ENCODE assay signal across 1 cellular context in the genomic region with DNA sequence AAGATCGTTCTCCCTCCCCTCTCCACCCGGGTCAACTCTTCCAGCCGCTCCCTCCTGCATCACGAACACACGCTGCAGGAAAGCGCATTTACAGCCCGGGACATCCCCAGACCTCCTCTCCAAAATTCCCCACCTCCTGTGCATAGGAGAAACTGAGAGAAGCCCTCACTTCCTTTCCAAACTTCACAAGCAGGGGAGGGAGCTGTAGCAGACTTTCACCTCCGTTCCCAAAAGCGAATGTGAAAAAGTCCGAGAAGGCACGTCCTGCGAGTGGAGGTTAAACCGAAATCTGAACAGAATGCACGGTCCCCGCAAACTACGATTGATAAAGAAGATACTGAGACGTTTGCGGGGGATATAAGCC.
A peak's percentile ranks its signal among the peaks of the same experiment; 100 is the strongest.
TF ChIP-seq lines count a peak whose summit lies in the region.

No MANE protein-coding gene starts in this region.

TF ChIP-seq in HepG2, 621 proteins besides CTCF, POLR2A, EP300 and RAD21:
- TF ChIP-seq, protein P1, sequence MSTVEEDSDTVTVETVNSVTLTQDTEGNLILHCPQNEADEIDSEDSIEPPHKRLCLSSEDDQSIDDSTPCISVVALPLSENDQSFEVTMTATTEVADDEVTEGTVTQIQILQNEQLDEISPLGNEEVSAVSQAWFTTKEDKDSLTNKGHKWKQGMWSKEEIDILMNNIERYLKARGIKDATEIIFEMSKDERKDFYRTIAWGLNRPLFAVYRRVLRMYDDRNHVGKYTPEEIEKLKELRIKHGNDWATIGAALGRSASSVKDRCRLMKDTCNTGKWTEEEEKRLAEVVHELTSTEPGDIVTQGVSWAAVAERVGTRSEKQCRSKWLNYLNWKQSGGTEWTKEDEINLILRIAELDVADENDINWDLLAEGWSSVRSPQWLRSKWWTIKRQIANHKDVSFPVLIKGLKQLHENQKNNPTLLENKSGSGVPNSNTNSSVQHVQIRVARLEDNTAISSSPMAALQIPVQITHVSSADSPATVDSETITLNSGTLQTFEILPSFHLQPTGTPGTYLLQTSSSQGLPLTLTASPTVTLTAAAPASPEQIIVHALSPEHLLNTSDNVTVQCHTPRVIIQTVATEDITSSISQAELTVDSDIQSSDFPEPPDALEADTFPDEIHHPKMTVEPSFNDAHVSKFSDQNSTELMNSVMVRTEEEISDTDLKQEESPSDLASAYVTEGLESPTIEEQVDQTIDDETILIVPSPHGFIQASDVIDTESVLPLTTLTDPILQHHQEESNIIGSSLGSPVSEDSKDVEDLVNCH (CRISPR knock-in tag; IDR thresholded peaks at IDR 0.05): no peak
- TF ChIP-seq, protein P2, sequence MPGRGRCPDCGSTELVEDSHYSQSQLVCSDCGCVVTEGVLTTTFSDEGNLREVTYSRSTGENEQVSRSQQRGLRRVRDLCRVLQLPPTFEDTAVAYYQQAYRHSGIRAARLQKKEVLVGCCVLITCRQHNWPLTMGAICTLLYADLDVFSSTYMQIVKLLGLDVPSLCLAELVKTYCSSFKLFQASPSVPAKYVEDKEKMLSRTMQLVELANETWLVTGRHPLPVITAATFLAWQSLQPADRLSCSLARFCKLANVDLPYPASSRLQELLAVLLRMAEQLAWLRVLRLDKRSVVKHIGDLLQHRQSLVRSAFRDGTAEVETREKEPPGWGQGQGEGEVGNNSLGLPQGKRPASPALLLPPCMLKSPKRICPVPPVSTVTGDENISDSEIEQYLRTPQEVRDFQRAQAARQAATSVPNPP (CRISPR knock-in tag; IDR thresholded peaks at IDR 0.05): 0 out of 2 replicates have a peak, but pooled peaks have one; percentile 18
- TF ChIP-seq ZNF354B (CRISPR knock-in tag; IDR thresholded peaks at IDR 0.05) (0 out of 2 replicates have a peak, but pooled peaks have one; percentile 17), EZH2 (conservative IDR thresholded peaks at IDR 0.05; ENCODE audit: low read depth, low read length) (no peak), AGO2 (optimal IDR thresholded peaks at IDR 0.05; ENCODE audit: low read depth, low read length) (no peak), ZNF616 (CRISPR knock-in tag; IDR thresholded peaks at IDR 0.05; ENCODE audit: low read depth) (peak; percentile 5; the same call in 1 of the 2 replicates), IKZF4 (CRISPR knock-in tag; IDR thresholded peaks at IDR 0.05; ENCODE audit: borderline replicate concordance, low read depth, not compliant biosample characterization) (peak; percentile 1), SPEN (CRISPR knock-in tag; IDR thresholded peaks at IDR 0.05; ENCODE audit: low read depth) (peak; percentile 16; the same call in 1 of the 2 replicates), SNAPC2 (CRISPR knock-in tag; IDR thresholded peaks at IDR 0.05) (0 out of 2 replicates have a peak, but pooled peaks have one; percentile 41), ZNF563 (CRISPR knock-in tag; IDR thresholded peaks at IDR 0.05) (0 out of 2 replicates have a peak, but pooled peaks have one; percentile 49), ZFX (CRISPR knock-in tag; IDR thresholded peaks at IDR 0.05; ENCODE audit: low read depth) (peak; percentile 8), ZNF777 (CRISPR knock-in tag; IDR thresholded peaks at IDR 0.05) (peak; percentile 21), PHB2 (IDR thresholded peaks at IDR 0.05; ENCODE audit: partially characterized antibody) (no peak), ZNF589 (CRISPR knock-in tag; conservative IDR thresholded peaks at IDR 0.05) (no peak), NCOA2 (CRISPR knock-in tag; IDR thresholded peaks at IDR 0.05) (no peak), CENPT (CRISPR knock-in tag; IDR thresholded peaks at IDR 0.05; ENCODE audit: low read depth) (no peak), ZNF446 (CRISPR knock-in tag; IDR thresholded peaks at IDR 0.05) (0 out of 2 replicates have a peak, but pooled peaks have one; percentile 6), RBM22 (optimal IDR thresholded peaks at IDR 0.05; ENCODE audit: low read length) (no peak), ARID2 (CRISPR knock-in tag; IDR thresholded peaks at IDR 0.05; ENCODE audit: borderline replicate concordance) (peak; percentile 81; the same call in 1 of the 2 replicates), KDM3A (CRISPR knock-in tag; IDR thresholded peaks at IDR 0.05; ENCODE audit: low read depth) (no peak), ZSCAN31 (CRISPR knock-in tag; IDR thresholded peaks at IDR 0.05; ENCODE audit: low read depth) (no peak), ATF7-NPFF (CRISPR knock-in tag; IDR thresholded peaks at IDR 0.05; ENCODE audit: low read depth) (0 out of 2 replicates have a peak, but pooled peaks have one; percentile 26)
- TF ChIP-seq, protein P3, sequence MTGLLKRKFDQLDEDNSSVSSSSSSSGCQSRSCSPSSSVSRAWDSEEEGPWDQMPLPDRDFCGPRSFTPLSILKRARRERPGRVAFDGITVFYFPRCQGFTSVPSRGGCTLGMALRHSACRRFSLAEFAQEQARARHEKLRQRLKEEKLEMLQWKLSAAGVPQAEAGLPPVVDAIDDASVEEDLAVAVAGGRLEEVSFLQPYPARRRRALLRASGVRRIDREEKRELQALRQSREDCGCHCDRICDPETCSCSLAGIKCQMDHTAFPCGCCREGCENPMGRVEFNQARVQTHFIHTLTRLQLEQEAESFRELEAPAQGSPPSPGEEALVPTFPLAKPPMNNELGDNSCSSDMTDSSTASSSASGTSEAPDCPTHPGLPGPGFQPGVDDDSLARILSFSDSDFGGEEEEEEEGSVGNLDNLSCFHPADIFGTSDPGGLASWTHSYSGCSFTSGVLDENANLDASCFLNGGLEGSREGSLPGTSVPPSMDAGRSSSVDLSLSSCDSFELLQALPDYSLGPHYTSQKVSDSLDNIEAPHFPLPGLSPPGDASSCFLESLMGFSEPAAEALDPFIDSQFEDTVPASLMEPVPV (CRISPR knock-in tag; IDR thresholded peaks at IDR 0.05): 0 out of 2 replicates have a peak, but pooled peaks have one; percentile 4
- TF ChIP-seq, protein P4, sequence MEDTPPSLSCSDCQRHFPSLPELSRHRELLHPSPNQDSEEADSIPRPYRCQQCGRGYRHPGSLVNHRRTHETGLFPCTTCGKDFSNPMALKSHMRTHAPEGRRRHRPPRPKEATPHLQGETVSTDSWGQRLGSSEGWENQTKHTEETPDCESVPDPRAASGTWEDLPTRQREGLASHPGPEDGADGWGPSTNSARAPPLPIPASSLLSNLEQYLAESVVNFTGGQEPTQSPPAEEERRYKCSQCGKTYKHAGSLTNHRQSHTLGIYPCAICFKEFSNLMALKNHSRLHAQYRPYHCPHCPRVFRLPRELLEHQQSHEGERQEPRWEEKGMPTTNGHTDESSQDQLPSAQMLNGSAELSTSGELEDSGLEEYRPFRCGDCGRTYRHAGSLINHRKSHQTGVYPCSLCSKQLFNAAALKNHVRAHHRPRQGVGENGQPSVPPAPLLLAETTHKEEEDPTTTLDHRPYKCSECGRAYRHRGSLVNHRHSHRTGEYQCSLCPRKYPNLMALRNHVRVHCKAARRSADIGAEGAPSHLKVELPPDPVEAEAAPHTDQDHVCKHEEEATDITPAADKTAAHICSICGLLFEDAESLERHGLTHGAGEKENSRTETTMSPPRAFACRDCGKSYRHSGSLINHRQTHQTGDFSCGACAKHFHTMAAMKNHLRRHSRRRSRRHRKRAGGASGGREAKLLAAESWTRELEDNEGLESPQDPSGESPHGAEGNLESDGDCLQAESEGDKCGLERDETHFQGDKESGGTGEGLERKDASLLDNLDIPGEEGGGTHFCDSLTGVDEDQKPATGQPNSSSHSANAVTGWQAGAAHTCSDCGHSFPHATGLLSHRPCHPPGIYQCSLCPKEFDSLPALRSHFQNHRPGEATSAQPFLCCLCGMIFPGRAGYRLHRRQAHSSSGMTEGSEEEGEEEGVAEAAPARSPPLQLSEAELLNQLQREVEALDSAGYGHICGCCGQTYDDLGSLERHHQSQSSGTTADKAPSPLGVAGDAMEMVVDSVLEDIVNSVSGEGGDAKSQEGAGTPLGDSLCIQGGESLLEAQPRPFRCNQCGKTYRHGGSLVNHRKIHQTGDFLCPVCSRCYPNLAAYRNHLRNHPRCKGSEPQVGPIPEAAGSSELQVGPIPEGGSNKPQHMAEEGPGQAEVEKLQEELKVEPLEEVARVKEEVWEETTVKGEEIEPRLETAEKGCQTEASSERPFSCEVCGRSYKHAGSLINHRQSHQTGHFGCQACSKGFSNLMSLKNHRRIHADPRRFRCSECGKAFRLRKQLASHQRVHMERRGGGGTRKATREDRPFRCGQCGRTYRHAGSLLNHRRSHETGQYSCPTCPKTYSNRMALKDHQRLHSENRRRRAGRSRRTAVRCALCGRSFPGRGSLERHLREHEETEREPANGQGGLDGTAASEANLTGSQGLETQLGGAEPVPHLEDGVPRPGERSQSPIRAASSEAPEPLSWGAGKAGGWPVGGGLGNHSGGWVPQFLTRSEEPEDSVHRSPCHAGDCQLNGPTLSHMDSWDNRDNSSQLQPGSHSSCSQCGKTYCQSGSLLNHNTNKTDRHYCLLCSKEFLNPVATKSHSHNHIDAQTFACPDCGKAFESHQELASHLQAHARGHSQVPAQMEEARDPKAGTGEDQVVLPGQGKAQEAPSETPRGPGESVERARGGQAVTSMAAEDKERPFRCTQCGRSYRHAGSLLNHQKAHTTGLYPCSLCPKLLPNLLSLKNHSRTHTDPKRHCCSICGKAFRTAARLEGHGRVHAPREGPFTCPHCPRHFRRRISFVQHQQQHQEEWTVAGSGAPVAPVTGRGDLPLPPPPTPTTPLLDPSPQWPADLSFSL (CRISPR knock-in tag; IDR thresholded peaks at IDR 0.05): 0 out of 2 replicates have a peak, but pooled peaks have one; percentile 35
- TF ChIP-seq, protein P5, sequence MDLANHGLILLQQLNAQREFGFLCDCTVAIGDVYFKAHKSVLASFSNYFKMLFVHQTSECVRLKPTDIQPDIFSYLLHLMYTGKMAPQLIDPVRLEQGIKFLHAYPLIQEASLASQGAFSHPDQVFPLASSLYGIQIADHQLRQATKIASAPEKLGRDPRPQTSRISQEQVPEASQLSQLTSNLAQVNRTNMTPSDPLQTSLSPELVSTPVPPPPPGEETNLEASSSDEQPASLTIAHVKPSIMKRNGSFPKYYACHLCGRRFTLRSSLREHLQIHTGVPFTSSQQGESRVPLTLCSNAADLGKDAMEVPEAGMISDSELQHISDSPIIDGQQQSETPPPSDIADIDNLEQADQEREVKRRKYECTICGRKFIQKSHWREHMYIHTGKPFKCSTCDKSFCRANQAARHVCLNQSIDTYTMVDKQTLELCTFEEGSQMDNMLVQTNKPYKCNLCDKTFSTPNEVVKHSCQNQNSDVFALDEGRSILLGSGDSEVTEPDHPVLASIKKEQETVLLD (CRISPR knock-in tag; IDR thresholded peaks at IDR 0.05; ENCODE audit: low read depth): no peak
- TF ChIP-seq, protein P6, sequence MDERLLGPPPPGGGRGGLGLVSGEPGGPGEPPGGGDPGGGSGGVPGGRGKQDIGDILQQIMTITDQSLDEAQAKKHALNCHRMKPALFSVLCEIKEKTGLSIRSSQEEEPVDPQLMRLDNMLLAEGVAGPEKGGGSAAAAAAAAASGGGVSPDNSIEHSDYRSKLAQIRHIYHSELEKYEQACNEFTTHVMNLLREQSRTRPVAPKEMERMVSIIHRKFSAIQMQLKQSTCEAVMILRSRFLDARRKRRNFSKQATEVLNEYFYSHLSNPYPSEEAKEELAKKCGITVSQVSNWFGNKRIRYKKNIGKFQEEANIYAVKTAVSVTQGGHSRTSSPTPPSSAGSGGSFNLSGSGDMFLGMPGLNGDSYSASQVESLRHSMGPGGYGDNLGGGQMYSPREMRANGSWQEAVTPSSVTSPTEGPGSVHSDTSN (CRISPR knock-in tag; IDR thresholded peaks at IDR 0.05): no peak
